9 cellular contexts compared by ENCODE assay signal in the genomic region with DNA sequence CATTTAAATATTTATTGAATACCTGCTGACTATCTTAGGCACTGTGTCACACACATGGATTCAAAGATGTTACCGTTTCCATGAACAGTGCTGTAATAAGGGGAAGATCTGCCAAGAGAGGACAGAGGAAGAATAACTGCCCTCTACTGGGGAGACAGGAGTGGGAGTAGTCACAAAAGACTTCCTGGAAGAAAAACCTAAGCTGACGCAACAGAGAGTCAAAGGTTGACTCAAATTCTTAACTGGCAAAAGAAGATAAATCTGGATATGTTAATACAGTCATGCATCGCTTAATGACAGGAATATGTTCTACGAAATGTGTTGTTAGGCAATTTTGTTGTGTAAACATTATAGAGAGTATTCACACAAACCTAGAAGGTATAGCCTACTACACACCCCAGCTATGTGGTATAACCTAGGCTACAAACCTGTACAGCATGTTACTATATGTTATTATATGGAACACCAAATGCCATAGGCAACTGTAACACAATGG. TPM values are rescaled to one million over a fixed set of nuclear protein-coding genes. Genes with fewer than 3 reads are reported as not detected.
DNase-seq lines count a peak whose midpoint lies in the region; ATAC-seq, FAIRE-seq and TF ChIP-seq lines count a peak whose summit lies in the region.
"Had no signal": no experiment of that assay in that cellular context is flagged by ENCODE, and none has a peak within 500 bp of the region (broad histone marks: within the 10 kb centered on the region; RNA-seq: fewer than 3 reads in every experiment).

No MANE protein-coding gene starts in this region.

- H3K9me2 ChIP-seq in OCI-LY7 (ENCODE audit: insufficient read depth, low read length), result no peaks in the 10 kb centered on the region

- peak overlapping the region; percentile 78 for H3K27ac Mint-ChIP-seq in activated T-cell treated with anti-CD3 and anti-CD28 coated beads, Interleukin-2, amount 50 U/mL, for 24 hours

- H3K9me3 Mint-ChIP-seq in activated T-cell treated with anti-CD3 and anti-CD28 coated beads, Interleukin-2, amount 50 U/mL, for 24 hours, result no peaks in the 10 kb centered on the region
- H3K9me3 Mint-ChIP-seq: central memory CD8-positive, alpha-beta T cell had no signal

- no peak for DNase-seq in activated T-cell treated with anti-CD3 and anti-CD28 coated beads, Interleukin-2, amount 50 U/mL, for 24 hours
- DNase-seq in activated T-cell treated with anti-CD3 and anti-CD28 coated beads, Interleukin-2, amount 50 U/mL, for 48 hours, result no peak
- DNase-seq in OCI-LY7 (ENCODE audit: low spot score) (no peak), midbrain (lab: John Stamatoyannopoulos, UW) (peak; percentile 22), ureter (ENCODE audit: low spot score) (no peak)

- H3K79me2 ChIP-seq in OCI-LY7 (ENCODE audit: insufficient read depth, low read depth, low read length), result no peaks in the 10 kb centered on the region

- H3K4me3 Mint-ChIP-seq in activated T-cell treated with anti-CD3 and anti-CD28 coated beads, Interleukin-2, amount 50 U/mL, for 24 hours, result no peak overlapping the region
- H3K4me3 Mint-ChIP-seq: central memory CD8-positive, alpha-beta T cell had no signal

- H2AFZ ChIP-seq in OCI-LY7 (ENCODE audit: low read length), result no peak overlapping the region

- BruUV-seq in OCI-LY7 (replicated peaks; lab: Mats Ljungman, UMichigan), result no TSS peak

- no peak overlapping the region for H3K4me2 ChIP-seq in OCI-LY7 (ENCODE audit: low read length)

- H3K4me3 ChIP-seq in OCI-LY7 (ENCODE audit: low read depth, low read length, poor library complexity, severe bottlenecking), result no peak overlapping the region

- no peaks in the 10 kb centered on the region for H3K27me3 Mint-ChIP-seq in activated T-cell treated with anti-CD3 and anti-CD28 coated beads, Interleukin-2, amount 50 U/mL, for 24 hours
- H3K27me3 Mint-ChIP-seq: central memory CD8-positive, alpha-beta T cell had no signal

- H3K9me3 ChIP-seq in OCI-LY7 (ENCODE audit: low read length), result no peaks in the 10 kb centered on the region

- no peak overlapping the region for H3K27ac ChIP-seq in OCI-LY7 (ENCODE audit: low read depth, low read length, poor library complexity, severe bottlenecking)

- H3K36me3 Mint-ChIP-seq in activated T-cell treated with anti-CD3 and anti-CD28 coated beads, Interleukin-2, amount 50 U/mL, for 24 hours (ENCODE audit: low read depth), result peaks cover 39% of the 10 kb centered on the region

- peak; percentile 69 for TF ChIP-seq CTCF in OCI-LY7 (conservative IDR thresholded peaks at IDR 0.05; ENCODE audit: low read length)

- H4K20me1 ChIP-seq in OCI-LY7 (ENCODE audit: insufficient read depth, low read length), result no peaks in the 10 kb centered on the region

- POLR2A ChIA-PET in OCI-LY7 (lab: Charles Lee), result no interaction called here

- CTCF ChIA-PET in OCI-LY7 (lab: Charles Lee; ENCODE audit: unreplicated experiment), result interaction anchor here (0.6 kb wide), 1 partner anchor 114 kb away, joined by 3 read pairs; no protein-coding TSS in a partner anchor

- H3K4me1 Mint-ChIP-seq in activated T-cell treated with anti-CD3 and anti-CD28 coated beads, Interleukin-2, amount 50 U/mL, for 24 hours (ENCODE audit: low read depth), result peaks cover 21% of the 10 kb centered on the region

- H3K36me3 ChIP-seq in OCI-LY7 (ENCODE audit: insufficient read depth, low read length), result peaks cover 22% of the 10 kb centered on the region

- H3K4me1 ChIP-seq in OCI-LY7 (ENCODE audit: insufficient read depth, low read length, poor library complexity, severe bottlenecking), result no peaks in the 10 kb centered on the region

- FAIRE-seq in colon (lab: Jason Lieb, UNC), result peak; percentile 65

- intact Hi-C loops in OCI-LY7 (cut with micrococcal nuclease; ENCODE audit: unreplicated experiment), result loop anchor here (10.0 kb wide), 1 partner anchor 237 kb away; no protein-coding TSS in a partner anchor

- ATAC-seq in GM19328 (IDR thresholded peaks at IDR 0.05; ENCODE audit: unreplicated experiment) (no peak), GM21723 (IDR thresholded peaks at IDR 0.05; ENCODE audit: unreplicated experiment) (no peak)

RNA-seq across cellular contexts. Expression of gene DCAF5, which starts 51.5 kb away (rescaled TPM):
- 17.8 and 23.1 TPM in 2 replicates for total RNA-seq in OCI-LY7 (2014; rRNA removed; shearing (Covaris generic))
- total RNA-seq in OCI-LY7 (2022) (46.0 and 46.5 TPM in 2 replicates), ureter (58.6 TPM)
